In genomic region chr2:10794891-10795290, GRCh38 we compare ENCODE assay signal across 1 cellular context.
TF ChIP-seq lines count a peak whose summit lies in the region.

No MANE protein-coding gene starts in this region.

TF ChIP-seq in K562, 482 proteins besides CTCF, POLR2A, EP300 and RAD21:
- no peak for TF ChIP-seq ZNF589 (CRISPR knock-in tag; IDR thresholded peaks at IDR 0.05; ENCODE audit: low read depth)
- TF ChIP-seq ZNF512 (tag; IDR thresholded peaks at IDR 0.05), result no peak
- no peak for TF ChIP-seq TEAD4 (IDR thresholded peaks at IDR 0.05; ENCODE audit: low read length)
- no peak for TF ChIP-seq TEAD4 (CRISPR knock-in tag; IDR thresholded peaks at IDR 0.05; ENCODE audit: borderline replicate concordance)
- no peak for TF ChIP-seq MYNN (IDR thresholded peaks at IDR 0.05)
- no peak for TF ChIP-seq MYNN (CRISPR knock-in tag; IDR thresholded peaks at IDR 0.05)
- peak; percentile 20; the same call in 1 of the 2 replicates for TF ChIP-seq CXXC5 (CRISPR knock-in tag; IDR thresholded peaks at IDR 0.05)
- no peak for TF ChIP-seq ELK1 (CRISPR knock-in tag; IDR thresholded peaks at IDR 0.05)
- no peak for TF ChIP-seq GABPB1 (CRISPR knock-in tag; IDR thresholded peaks at IDR 0.05)
- no peak for TF ChIP-seq FOXK2 (conservative IDR thresholded peaks at IDR 0.05 in 1 of 2, IDR thresholded peaks at IDR 0.05 in 1 of 2; ENCODE audit: low read depth in 2 of 2)
- no peak for TF ChIP-seq ELF2 (CRISPR knock-in tag; IDR thresholded peaks at IDR 0.05)
- TF ChIP-seq NFIX (CRISPR knock-in tag; IDR thresholded peaks at IDR 0.05; ENCODE audit: low read depth), result no peak
- no peak for TF ChIP-seq KDM1A (IDR thresholded peaks at IDR 0.05)
- no peak for TF ChIP-seq THAP7 (CRISPR knock-in tag; IDR thresholded peaks at IDR 0.05)
- no peak for TF ChIP-seq ZFP30 (CRISPR knock-in tag; IDR thresholded peaks at IDR 0.05; ENCODE audit: borderline replicate concordance)
- TF ChIP-seq NCOA1 (IDR thresholded peaks at IDR 0.05; ENCODE audit: low read depth), result no peak
- no peak for TF ChIP-seq LARP7 (IDR thresholded peaks at IDR 0.05)
- TF ChIP-seq STAT5A (IDR thresholded peaks at IDR 0.05; ENCODE audit: borderline replicate concordance, low read length), result no peak
- peak; percentile 14; the same call in 1 of the 2 replicates for TF ChIP-seq SMARCA4 (IDR thresholded peaks at IDR 0.05)
- TF ChIP-seq ZNF507 (tag; conservative IDR thresholded peaks at IDR 0.05), result no peak
- TF ChIP-seq CREBBP (IDR thresholded peaks at IDR 0.05; ENCODE audit: low read depth, low read length), result no peak
- no peak for TF ChIP-seq FOXO4 (CRISPR knock-in tag; IDR thresholded peaks at IDR 0.05)
- TF ChIP-seq NFE2 (IDR thresholded peaks at IDR 0.05; ENCODE audit: low read depth), result no peak
- no peak for TF ChIP-seq HDAC8 (tag; IDR thresholded peaks at IDR 0.05)
- no peak for TF ChIP-seq ZNF212 (CRISPR knock-in tag; IDR thresholded peaks at IDR 0.05)
- 0 out of 2 replicates have a peak, but pooled peaks have one; percentile 22 for TF ChIP-seq ATF7 (IDR thresholded peaks at IDR 0.05)
- TF ChIP-seq CTBP1 (IDR thresholded peaks at IDR 0.05; ENCODE audit: borderline replicate concordance), result 0 out of 2 replicates have a peak, but pooled peaks have one; percentile 47
- TF ChIP-seq RCOR1 (IDR thresholded peaks at IDR 0.05; ENCODE audit: borderline replicate concordance in 1 of 2, low read depth in 2 of 2, low read length in 2 of 2), result peak in 1 of 2 experiments; percentile 68; a peak in 1 of 4 replicates
- no peak for TF ChIP-seq STAG1 (CRISPR knock-in tag; IDR thresholded peaks at IDR 0.05; ENCODE audit: borderline replicate concordance)
- no peak for TF ChIP-seq HOXB6 (CRISPR knock-in tag; IDR thresholded peaks at IDR 0.05; ENCODE audit: borderline replicate concordance)
- peak; percentile 40 for TF ChIP-seq CBFA2T3 (IDR thresholded peaks at IDR 0.05)
- TF ChIP-seq FOXA1 (IDR thresholded peaks at IDR 0.05; ENCODE audit: borderline replicate concordance), result no peak
- no peak for TF ChIP-seq CBX1 (IDR thresholded peaks at IDR 0.05; ENCODE audit: low read depth)
- TF ChIP-seq ZNF431 (CRISPR knock-in tag; IDR thresholded peaks at IDR 0.05), result no peak
- peak; percentile 34; the same call in 1 of the 2 replicates for TF ChIP-seq ZNF121 (CRISPR knock-in tag; conservative IDR thresholded peaks at IDR 0.05)
- peak; percentile 16; the same call in 1 of the 2 replicates for TF ChIP-seq VEZF1 (CRISPR knock-in tag; IDR thresholded peaks at IDR 0.05)
- no peak for TF ChIP-seq TEAD2 (tag; IDR thresholded peaks at IDR 0.05)
- no peak for TF ChIP-seq HMG20B (CRISPR knock-in tag; IDR thresholded peaks at IDR 0.05)
- no peak for TF ChIP-seq RBM14 (IDR thresholded peaks at IDR 0.05; ENCODE audit: borderline replicate concordance, insufficient read depth, low read depth, low read length)
- TF ChIP-seq MEIS2 (IDR thresholded peaks at IDR 0.05; ENCODE audit: partially characterized antibody), result peak; percentile 48
- no peak for TF ChIP-seq MCM3 (IDR thresholded peaks at IDR 0.05)
- TF ChIP-seq RBM34 (IDR thresholded peaks at IDR 0.05; ENCODE audit: borderline replicate concordance, insufficient read depth, low read length), result no peak
- peak; percentile 49 for TF ChIP-seq ARID1B (IDR thresholded peaks at IDR 0.05)
- TF ChIP-seq ETV1 (tag; conservative IDR thresholded peaks at IDR 0.05; ENCODE audit: low read depth), result 0 out of 2 replicates have a peak, but pooled peaks have one; percentile 22
- TF ChIP-seq SRSF9 (IDR thresholded peaks at IDR 0.05; ENCODE audit: borderline replicate concordance, low read depth, low read length), result no peak
- no peak for TF ChIP-seq ARID2 (IDR thresholded peaks at IDR 0.05)
- TF ChIP-seq ZBTB9 (CRISPR knock-in tag; IDR thresholded peaks at IDR 0.05), result no peak
- TF ChIP-seq CREM (IDR thresholded peaks at IDR 0.05; ENCODE audit: low read depth), result 0 out of 2 replicates have a peak, but pooled peaks have one; percentile 25
- TF ChIP-seq CHD7 (IDR thresholded peaks at IDR 0.05; ENCODE audit: low read depth, low read length), result no peak
- TF ChIP-seq NFIC (IDR thresholded peaks at IDR 0.05), result peak; percentile 84
- TF ChIP-seq ZNF174 (CRISPR knock-in tag; IDR thresholded peaks at IDR 0.05), result no peak
- no peak for TF ChIP-seq KHSRP (IDR thresholded peaks at IDR 0.05)
